1 cellular context compared by ENCODE assay signal in the genomic region with DNA sequence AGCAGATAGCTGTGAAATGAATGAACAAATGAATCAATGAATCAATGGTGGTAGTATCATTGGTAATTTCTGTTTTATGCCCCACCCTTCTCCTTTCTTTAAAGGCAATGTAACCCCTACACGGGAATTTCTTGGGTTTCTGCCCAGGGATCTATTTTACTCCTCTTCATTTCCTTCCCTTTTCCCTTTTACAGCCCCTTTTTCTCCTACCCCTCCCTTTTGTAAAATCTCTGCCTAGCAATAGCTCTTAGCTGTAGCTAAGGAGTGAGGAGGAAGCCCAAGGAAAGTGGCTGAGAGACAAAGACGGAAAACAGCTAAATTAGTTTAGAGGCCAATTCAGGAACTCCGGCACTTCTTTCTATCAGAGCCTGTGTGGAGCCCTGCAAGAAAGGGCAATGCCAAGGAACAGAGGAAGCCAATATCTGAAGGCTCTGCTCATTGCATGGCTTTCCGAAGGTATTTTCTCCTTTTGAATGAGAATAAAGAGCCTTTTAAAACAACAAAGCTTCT.
TF ChIP-seq lines count a peak whose summit lies in the region.

No MANE protein-coding gene starts in this region.

TF ChIP-seq in GM23338, 12 proteins besides CTCF, POLR2A, EP300 and RAD21 (continued from another document):
- TF ChIP-seq, protein P1, sequence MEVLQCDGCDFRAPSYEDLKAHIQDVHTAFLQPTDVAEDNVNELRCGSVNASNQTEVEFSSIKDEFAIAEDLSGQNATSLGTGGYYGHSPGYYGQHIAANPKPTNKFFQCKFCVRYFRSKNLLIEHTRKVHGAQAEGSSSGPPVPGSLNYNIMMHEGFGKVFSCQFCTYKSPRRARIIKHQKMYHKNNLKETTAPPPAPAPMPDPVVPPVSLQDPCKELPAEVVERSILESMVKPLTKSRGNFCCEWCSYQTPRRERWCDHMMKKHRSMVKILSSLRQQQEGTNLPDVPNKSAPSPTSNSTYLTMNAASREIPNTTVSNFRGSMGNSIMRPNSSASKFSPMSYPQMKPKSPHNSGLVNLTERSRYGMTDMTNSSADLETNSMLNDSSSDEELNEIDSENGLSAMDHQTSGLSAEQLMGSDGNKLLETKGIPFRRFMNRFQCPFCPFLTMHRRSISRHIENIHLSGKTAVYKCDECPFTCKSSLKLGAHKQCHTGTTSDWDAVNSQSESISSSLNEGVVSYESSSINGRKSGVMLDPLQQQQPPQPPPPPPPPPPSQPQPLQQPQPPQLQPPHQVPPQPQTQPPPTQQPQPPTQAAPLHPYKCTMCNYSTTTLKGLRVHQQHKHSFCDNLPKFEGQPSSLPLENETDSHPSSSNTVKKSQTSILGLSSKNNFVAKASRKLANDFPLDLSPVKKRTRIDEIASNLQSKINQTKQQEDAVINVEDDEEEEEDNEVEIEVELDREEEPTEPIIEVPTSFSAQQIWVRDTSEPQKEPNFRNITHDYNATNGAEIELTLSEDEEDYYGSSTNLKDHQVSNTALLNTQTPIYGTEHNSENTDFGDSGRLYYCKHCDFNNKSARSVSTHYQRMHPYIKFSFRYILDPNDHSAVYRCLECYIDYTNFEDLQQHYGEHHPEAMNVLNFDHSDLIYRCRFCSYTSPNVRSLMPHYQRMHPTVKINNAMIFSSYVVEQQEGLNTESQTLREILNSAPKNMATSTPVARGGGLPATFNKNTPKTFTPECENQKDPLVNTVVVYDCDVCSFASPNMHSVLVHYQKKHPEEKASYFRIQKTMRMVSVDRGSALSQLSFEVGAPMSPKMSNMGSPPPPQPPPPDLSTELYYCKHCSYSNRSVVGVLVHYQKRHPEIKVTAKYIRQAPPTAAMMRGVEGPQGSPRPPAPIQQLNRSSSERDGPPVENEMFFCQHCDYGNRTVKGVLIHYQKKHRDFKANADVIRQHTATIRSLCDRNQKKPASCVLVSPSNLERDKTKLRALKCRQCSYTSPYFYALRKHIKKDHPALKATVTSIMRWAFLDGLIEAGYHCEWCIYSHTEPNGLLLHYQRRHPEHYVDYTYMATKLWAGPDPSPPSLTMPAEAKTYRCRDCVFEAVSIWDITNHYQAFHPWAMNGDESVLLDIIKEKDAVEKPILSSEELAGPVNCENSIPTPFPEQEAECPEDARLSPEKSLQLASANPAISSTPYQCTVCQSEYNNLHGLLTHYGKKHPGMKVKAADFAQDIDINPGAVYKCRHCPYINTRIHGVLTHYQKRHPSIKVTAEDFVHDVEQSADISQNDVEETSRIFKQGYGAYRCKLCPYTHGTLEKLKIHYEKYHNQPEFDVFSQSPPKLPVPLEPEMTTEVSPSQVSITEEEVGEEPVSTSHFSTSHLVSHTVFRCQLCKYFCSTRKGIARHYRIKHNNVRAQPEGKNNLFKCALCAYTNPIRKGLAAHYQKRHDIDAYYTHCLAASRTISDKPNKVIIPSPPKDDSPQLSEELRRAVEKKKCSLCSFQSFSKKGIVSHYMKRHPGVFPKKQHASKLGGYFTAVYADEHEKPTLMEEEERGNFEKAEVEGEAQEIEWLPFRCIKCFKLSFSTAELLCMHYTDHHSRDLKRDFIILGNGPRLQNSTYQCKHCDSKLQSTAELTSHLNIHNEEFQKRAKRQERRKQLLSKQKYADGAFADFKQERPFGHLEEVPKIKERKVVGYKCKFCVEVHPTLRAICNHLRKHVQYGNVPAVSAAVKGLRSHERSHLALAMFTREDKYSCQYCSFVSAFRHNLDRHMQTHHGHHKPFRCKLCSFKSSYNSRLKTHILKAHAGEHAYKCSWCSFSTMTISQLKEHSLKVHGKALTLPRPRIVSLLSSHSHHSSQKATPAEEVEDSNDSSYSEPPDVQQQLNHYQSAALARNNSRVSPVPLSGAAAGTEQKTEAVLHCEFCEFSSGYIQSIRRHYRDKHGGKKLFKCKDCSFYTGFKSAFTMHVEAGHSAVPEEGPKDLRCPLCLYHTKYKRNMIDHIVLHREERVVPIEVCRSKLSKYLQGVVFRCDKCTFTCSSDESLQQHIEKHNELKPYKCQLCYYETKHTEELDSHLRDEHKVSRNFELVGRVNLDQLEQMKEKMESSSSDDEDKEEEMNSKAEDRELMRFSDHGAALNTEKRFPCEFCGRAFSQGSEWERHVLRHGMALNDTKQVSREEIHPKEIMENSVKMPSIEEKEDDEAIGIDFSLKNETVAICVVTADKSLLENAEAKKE (CRISPR knock-in tag; IDR thresholded peaks at IDR 0.05): 0 out of 2 replicates have a peak, but pooled peaks have one; percentile 31
